Comparison of ENCODE assay signal across 11 cellular contexts in the genomic region with DNA sequence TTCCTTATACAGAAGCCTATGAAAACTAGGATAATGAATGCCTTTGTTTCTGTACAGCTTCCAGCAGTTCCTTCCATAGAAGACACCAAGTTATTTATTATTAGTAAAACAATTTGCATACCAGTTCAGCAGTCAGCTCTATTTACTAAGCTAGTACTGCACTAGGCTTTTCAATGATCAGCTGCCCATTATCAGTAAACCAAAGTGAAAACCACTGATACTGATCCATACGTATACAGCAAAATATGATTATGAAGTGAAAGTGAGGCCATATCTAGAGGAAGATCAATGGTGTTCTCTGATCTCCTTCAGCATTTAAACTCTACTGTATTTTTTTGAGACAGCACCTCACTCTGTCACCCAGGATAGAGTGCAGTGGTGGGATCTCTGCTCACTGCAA. TPM values are rescaled to one million over a fixed set of nuclear protein-coding genes. Genes with fewer than 3 reads are reported as not detected.
A peak's percentile ranks its signal among the peaks of the same experiment; 100 is the strongest.
DNase-seq lines count a peak whose midpoint lies in the region; ATAC-seq and TF ChIP-seq lines count a peak whose summit lies in the region.
"Had no signal": no experiment of that assay in that cellular context is flagged by ENCODE, and none has a peak within 500 bp of the region (broad histone marks: within the 10 kb centered on the region; RNA-seq: fewer than 3 reads in every experiment).

No MANE protein-coding gene starts in this region.

- no peak for DNase-seq in activated CD8-positive, alpha-beta memory T cell treated with anti-CD3 and anti-CD28 coated beads, Interleukin-2, amount 10 ng/mL, durations not matched to agents 7 days and 5 days
- DNase-seq in activated CD8-positive, alpha-beta memory T cell treated with anti-CD3 and anti-CD28 coated beads, Interleukin-2, amount 50 U/mL, for 4 hours: no peak
- DNase-seq in fibroblast of the aortic adventitia (ENCODE audit: low read depth): no peak
- no peak for DNase-seq in stimulated activated naive B cell treated with anti-CD40 and anti-IgM and Interleukin-4, amounts not matched to agents 10 μg/mL and 1 μg/mL and 100 μg/mL, for 72 hours
- DNase-seq in glomerular visceral epithelial cell (ENCODE audit: extremely low spot score): no peak
- no peak for DNase-seq in Kasumi-1 (lab: John Stamatoyannopoulos, UW)
- DNase-seq in NCI-H446 treated with DMSO at 0.1 percent for 48 hours (lab: John Stamatoyannopoulos, UW): no peak
- DNase-seq: activated B cell treated with CpG ODN at 0.5 μM for 24 hours, NCI-H2107 had no signal

- peak overlapping the region; percentile 69 for H3K27ac Mint-ChIP-seq in activated CD8-positive, alpha-beta memory T cell treated with anti-CD3 and anti-CD28 coated beads, Interleukin-2, amount 10 ng/mL, durations not matched to agents 7 days and 5 days
- H3K27ac Mint-ChIP-seq in activated T-helper 17 cell treated with anti-CD3 and anti-CD28 coated beads, Interleukin-2, amount 50 U/mL, for 72 hours: peak overlapping the region; percentile 64
- H3K27ac Mint-ChIP-seq in stimulated activated naive B cell treated with anti-CD40 and anti-IgM and Interleukin-4, amounts not matched to agents 10 μg/mL and 1 μg/mL and 100 μg/mL, for 72 hours: peak overlapping the region; percentile 42
- H3K27ac Mint-ChIP-seq: activated B cell treated with CpG ODN at 0.5 μM for 24 hours had no signal

- H3K36me3 Mint-ChIP-seq in activated CD8-positive, alpha-beta memory T cell treated with anti-CD3 and anti-CD28 coated beads, Interleukin-2, amount 10 ng/mL, durations not matched to agents 7 days and 5 days: peaks cover 70% of the 10 kb centered on the region
- peaks cover 97% of the 10 kb centered on the region for H3K36me3 Mint-ChIP-seq in activated T-helper 17 cell treated with anti-CD3 and anti-CD28 coated beads, Interleukin-2, amount 50 U/mL, for 72 hours (ENCODE audit: low read depth)
- H3K36me3 Mint-ChIP-seq in stimulated activated naive B cell treated with anti-CD40 and anti-IgM and Interleukin-4, amounts not matched to agents 10 μg/mL and 1 μg/mL and 100 μg/mL, for 72 hours: peaks cover 45 to 67% of the 10 kb centered on the region in 2 donors

- H3K4me1 Mint-ChIP-seq in activated CD8-positive, alpha-beta memory T cell treated with anti-CD3 and anti-CD28 coated beads, Interleukin-2, amount 10 ng/mL, durations not matched to agents 7 days and 5 days: peaks cover 75% of the 10 kb centered on the region
- peaks cover 54% of the 10 kb centered on the region for H3K4me1 Mint-ChIP-seq in activated T-helper 17 cell treated with anti-CD3 and anti-CD28 coated beads, Interleukin-2, amount 50 U/mL, for 72 hours
- peaks cover 41 to 64% of the 10 kb centered on the region in 2 donors for H3K4me1 Mint-ChIP-seq in stimulated activated naive B cell treated with anti-CD40 and anti-IgM and Interleukin-4, amounts not matched to agents 10 μg/mL and 1 μg/mL and 100 μg/mL, for 72 hours

- no peak for ATAC-seq in activated CD8-positive, alpha-beta memory T cell treated with anti-CD3 and anti-CD28 coated beads, Interleukin-2, amount 10 ng/mL, durations not matched to agents 7 days and 5 days
- no peak for ATAC-seq in activated T-helper 17 cell treated with anti-CD3 and anti-CD28 coated beads, Interleukin-2, amount 50 U/mL, for 72 hours (replicated peaks)
- no peak for ATAC-seq in stimulated activated naive B cell treated with anti-CD40 and anti-IgM and Interleukin-4, amounts not matched to agents 10 μg/mL and 1 μg/mL and 100 μg/mL, for 72 hours (replicated peaks)

- TF ChIP-seq CTCF in fibroblast of the aortic adventitia (IDR thresholded peaks at IDR 0.05; ENCODE audit: insufficient read depth, low read length): no peak

- CTCF ChIA-PET in activated CD8-positive, alpha-beta memory T cell treated with anti-CD3 and anti-CD28 coated beads, Interleukin-2, amount 10 ng/mL, durations not matched to agents 7 days and 5 days (lab: Charles Lee): interaction anchor here (1.5 to 8.1 kb wide), 2 partner anchors 33 to 57 kb away, joined by 3 to 52 read pairs; no protein-coding TSS in a partner anchor

- H3K9me3 Mint-ChIP-seq in activated CD8-positive, alpha-beta memory T cell treated with anti-CD3 and anti-CD28 coated beads, Interleukin-2, amount 10 ng/mL, durations not matched to agents 7 days and 5 days (ENCODE audit: low read depth): no peaks in the 10 kb centered on the region
- H3K9me3 Mint-ChIP-seq in activated T-helper 17 cell treated with anti-CD3 and anti-CD28 coated beads, Interleukin-2, amount 50 U/mL, for 72 hours: no peaks in the 10 kb centered on the region
- H3K9me3 Mint-ChIP-seq in stimulated activated naive B cell treated with anti-CD40 and anti-IgM and Interleukin-4, amounts not matched to agents 10 μg/mL and 1 μg/mL and 100 μg/mL, for 72 hours: no peaks in the 10 kb centered on the region
- H3K9me3 Mint-ChIP-seq: activated B cell treated with CpG ODN at 0.5 μM for 24 hours had no signal

- H3K4me3 ChIP-seq in fibroblast of the aortic adventitia (ENCODE audit: low read depth, low read length): peak overlapping the region; percentile 84
- H3K4me3 ChIP-seq: tibial nerve had no signal

- H3K27me3 Mint-ChIP-seq in activated CD8-positive, alpha-beta memory T cell treated with anti-CD3 and anti-CD28 coated beads, Interleukin-2, amount 10 ng/mL, durations not matched to agents 7 days and 5 days: no peaks in the 10 kb centered on the region
- H3K27me3 Mint-ChIP-seq in activated T-helper 17 cell treated with anti-CD3 and anti-CD28 coated beads, Interleukin-2, amount 50 U/mL, for 72 hours: no peaks in the 10 kb centered on the region
- H3K27me3 Mint-ChIP-seq in stimulated activated naive B cell treated with anti-CD40 and anti-IgM and Interleukin-4, amounts not matched to agents 10 μg/mL and 1 μg/mL and 100 μg/mL, for 72 hours: no peaks in the 10 kb centered on the region
- H3K27me3 Mint-ChIP-seq: activated B cell treated with CpG ODN at 0.5 μM for 24 hours had no signal

- peak overlapping the region; percentile 92 for H3K4me3 Mint-ChIP-seq in activated CD8-positive, alpha-beta memory T cell treated with anti-CD3 and anti-CD28 coated beads, Interleukin-2, amount 10 ng/mL, durations not matched to agents 7 days and 5 days
- H3K4me3 Mint-ChIP-seq in activated T-helper 17 cell treated with anti-CD3 and anti-CD28 coated beads, Interleukin-2, amount 50 U/mL, for 72 hours: peak overlapping the region; percentile 92
- peak overlapping the region in 1 of 2 donors; percentile 5 for H3K4me3 Mint-ChIP-seq in stimulated activated naive B cell treated with anti-CD40 and anti-IgM and Interleukin-4, amounts not matched to agents 10 μg/mL and 1 μg/mL and 100 μg/mL, for 72 hours

RNA-seq across cellular contexts. Expression of gene TPT1, which starts 3.2 kb away (rescaled TPM):
- total RNA-seq in activated CD8-positive, alpha-beta memory T cell treated with anti-CD3 and anti-CD28 coated beads, Interleukin-2, amount 10 ng/mL, durations not matched to agents 7 days and 5 days: 1,000 to 10,000 TPM; 3,114 to 3,198 TPM
- 1,000 to 10,000 TPM; 3,139 to 4,606 TPM for total RNA-seq in activated T-helper 17 cell treated with anti-CD3 and anti-CD28 coated beads, Interleukin-2, amount 50 U/mL, for 72 hours
- total RNA-seq in fibroblast of the aortic adventitia (ENCODE audit: low replicate concordance): 2,623 and 5,269 TPM in 2 replicates
